ENCODE assay signal across 7 cellular contexts in the genomic region with DNA sequence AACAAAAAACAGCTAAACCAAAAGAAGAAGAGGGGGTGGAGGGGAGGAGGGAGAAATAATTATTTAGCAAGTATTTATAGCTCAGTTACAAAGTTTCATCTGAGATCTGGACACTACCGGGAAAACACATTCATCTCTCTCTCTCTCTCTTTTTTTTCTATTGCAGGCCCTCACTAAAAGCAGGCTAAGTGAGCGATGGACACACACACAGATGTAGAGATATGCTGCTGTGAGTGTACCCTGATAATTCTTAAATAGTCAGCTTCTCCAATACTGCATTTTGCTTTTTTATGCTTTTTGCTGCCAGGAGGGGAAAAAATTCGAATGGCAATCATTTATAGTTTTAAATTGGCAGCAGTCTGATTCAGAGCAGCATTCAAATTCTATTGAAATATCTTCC.
"Had no signal": no experiment of that assay in that cellular context is flagged by ENCODE, and none has a peak within 500 bp of the region (broad histone marks: within the 10 kb centered on the region; RNA-seq: fewer than 3 reads in every experiment).

No MANE protein-coding gene starts in this region.

- ATAC-seq: HCT116, K562 had no signal

- H3K4me1 ChIP-seq: HAP-1 had no signal

- H3K9me3 ChIP-seq: HAP-1 had no signal

- H3K36me3 ChIP-seq: HAP-1 had no signal

- H3K4me3 ChIP-seq: HAP-1, K562 had no signal

- DNase-seq: GOT3, H7, IMR-90, KG1 had no signal
